In the genomic region with DNA sequence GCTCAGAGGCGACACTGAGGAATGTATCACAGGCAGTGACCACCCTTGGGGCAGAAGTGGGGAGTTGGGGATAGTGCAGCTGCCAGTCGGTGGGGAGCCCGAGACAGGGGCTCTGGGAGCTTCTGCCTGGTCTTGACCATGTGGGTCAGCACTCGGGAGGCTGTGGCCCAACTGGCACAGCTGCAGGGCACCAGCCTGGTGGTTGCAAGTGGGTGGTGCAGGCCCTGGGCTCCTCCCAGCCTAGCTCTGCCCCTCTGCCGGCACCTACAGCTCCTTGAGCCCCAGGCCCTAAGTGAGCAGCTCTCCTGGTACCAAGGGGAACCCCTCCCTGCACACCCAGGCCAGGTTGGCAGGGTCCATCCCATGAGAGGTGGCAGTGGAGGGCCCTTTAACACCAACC, we compare ENCODE assay signal across 19 cellular contexts. TPM values are rescaled to one million over a fixed set of nuclear protein-coding genes. Genes with fewer than 3 reads are reported as not detected.
DNase-seq lines count a peak whose midpoint lies in the region; ATAC-seq and TF ChIP-seq lines count a peak whose summit lies in the region.
"Had no signal": no experiment of that assay in that cellular context is flagged by ENCODE, and none has a peak within 500 bp of the region (broad histone marks: within the 10 kb centered on the region; RNA-seq: fewer than 3 reads in every experiment).

No MANE protein-coding gene starts in this region.

- H3K9me3 ChIP-seq in RWPE2 (ENCODE audit: severe bottlenecking), result no peaks in the 10 kb centered on the region
- no peaks in the 10 kb centered on the region for H3K9me3 ChIP-seq in PC-9 (ENCODE audit: insufficient read depth, low read depth)
- H3K9me3 ChIP-seq: neutrophil had no signal

- DNase-seq in Right ventricle myocardium superior (peak; percentile 36), left ventricle myocardium superior (no peak), RWPE2 (ENCODE audit: low spot score) (no peak), epithelial cell of esophagus (ENCODE audit: low read depth) (no peak), GM19240 (ENCODE audit: insufficient read length, low spot score) (no peak), PC-9 (no peak)
- no peak for DNase-seq in stimulated activated naive B cell treated with anti-CD40 and anti-IgM and Interleukin-4, amounts not matched to agents 10 μg/mL and 1 μg/mL and 100 μg/mL, for 72 hours
- DNase-seq in effector CD8-positive, alpha-beta T cell (lab: John Stamatoyannopoulos, UW), result no peak
- DNase-seq: activated CD8-positive, alpha-beta memory T cell treated with anti-CD3 and anti-CD28 coated beads, Interleukin-2, amount 10 ng/mL, durations not matched to agents 7 days and 5 days; activated gamma-delta T cell treated with Interleukin-2 at 50 U/mL for 16 hours; amniotic stem cell; HCEC 1CT; MV-4-11; NCI-H2029 treated with DMSO at 0.1 percent for 48 hours; NCI-H524 treated with DMSO at 0.1 percent for 48 hours; stimulated activated CD4-positive, alpha-beta T cell treated with anti-CD3 and anti-CD28 coated beads, Interleukin-15, amount 100 ng/mL, for 24 hours; stimulated activated naive CD4-positive, alpha-beta T cell treated with Interleukin-2 at 50 U/mL for 16 hours had no signal

- H3K27me3 Mint-ChIP-seq in stimulated activated naive B cell treated with anti-CD40 and anti-IgM and Interleukin-4, amounts not matched to agents 10 μg/mL and 1 μg/mL and 100 μg/mL, for 72 hours, result no peaks in the 10 kb centered on the region
- H3K27me3 Mint-ChIP-seq: activated CD8-positive, alpha-beta memory T cell treated with anti-CD3 and anti-CD28 coated beads, Interleukin-2, amount 10 ng/mL, durations not matched to agents 7 days and 5 days had no signal

- H3K4me2 ChIP-seq in PC-9, result no peak overlapping the region

- peaks cover 4 to 6% of the 10 kb centered on the region in 2 donors for H3K4me1 Mint-ChIP-seq in stimulated activated naive B cell treated with anti-CD40 and anti-IgM and Interleukin-4, amounts not matched to agents 10 μg/mL and 1 μg/mL and 100 μg/mL, for 72 hours
- H3K4me1 Mint-ChIP-seq: activated CD8-positive, alpha-beta memory T cell treated with anti-CD3 and anti-CD28 coated beads, Interleukin-2, amount 10 ng/mL, durations not matched to agents 7 days and 5 days had no signal

- no peak overlapping the region for H3K4me3 Mint-ChIP-seq in stimulated activated naive B cell treated with anti-CD40 and anti-IgM and Interleukin-4, amounts not matched to agents 10 μg/mL and 1 μg/mL and 100 μg/mL, for 72 hours
- H3K4me3 Mint-ChIP-seq: activated CD8-positive, alpha-beta memory T cell treated with anti-CD3 and anti-CD28 coated beads, Interleukin-2, amount 10 ng/mL, durations not matched to agents 7 days and 5 days; CD8-positive, alpha-beta T cell had no signal

- H2AFZ ChIP-seq in PC-9, result no peak overlapping the region

- ATAC-seq in Right ventricle myocardium superior (ENCODE audit: poor library complexity) (no peak), left ventricle myocardium superior (no peak), RWPE2 (ENCODE audit: low read depth) (peak; percentile 10; the same call in 1 of the 3 replicates)
- no peak for ATAC-seq in stimulated activated naive B cell treated with anti-CD40 and anti-IgM and Interleukin-4, amounts not matched to agents 10 μg/mL and 1 μg/mL and 100 μg/mL, for 72 hours (replicated peaks)
- ATAC-seq: activated CD8-positive, alpha-beta memory T cell treated with anti-CD3 and anti-CD28 coated beads, Interleukin-2, amount 10 ng/mL, durations not matched to agents 7 days and 5 days; CD8-positive, alpha-beta T cell had no signal

- H3K27ac ChIP-seq in RWPE2 (ENCODE audit: poor library complexity, severe bottlenecking) (no peak overlapping the region), PC-9 (no peak overlapping the region)
- H3K27ac ChIP-seq: neutrophil had no signal

- no peaks in the 10 kb centered on the region for H3K9me3 Mint-ChIP-seq in stimulated activated naive B cell treated with anti-CD40 and anti-IgM and Interleukin-4, amounts not matched to agents 10 μg/mL and 1 μg/mL and 100 μg/mL, for 72 hours
- H3K9me3 Mint-ChIP-seq: CD8-positive, alpha-beta T cell had no signal

- no peaks in the 10 kb centered on the region for H3F3A ChIP-seq in PC-9 (ENCODE audit: insufficient read depth, low read depth)

- no TSS peak for BruUV-seq in PC-9 (replicated peaks; lab: Mats Ljungman, UMichigan)

- POLR2A ChIA-PET in PC-9 (lab: Charles Lee; ENCODE audit: unreplicated experiment), result no interaction called here

- H3K27me3 ChIP-seq in RWPE2 (ENCODE audit: insufficient read depth, poor library complexity, severe bottlenecking) (no peaks in the 10 kb centered on the region), PC-9 (ENCODE audit: insufficient read depth, low read depth) (no peaks in the 10 kb centered on the region)
- H3K27me3 ChIP-seq: neutrophil had no signal

- H4K20me1 ChIP-seq in PC-9 (ENCODE audit: insufficient read depth), result no peaks in the 10 kb centered on the region

- intact Hi-C loops in Right ventricle myocardium superior (cut with DNase I) (no loop called here), left ventricle myocardium superior (cut with micrococcal nuclease) (no loop called here), PC-9 (cut with micrococcal nuclease; ENCODE audit: unreplicated experiment) (no loop called here)

- TF ChIP-seq CTCF in RWPE2 (IDR thresholded peaks at IDR 0.05; ENCODE audit: poor library complexity, severe bottlenecking), result no peak
- peak; percentile 7 for TF ChIP-seq CTCF in epithelial cell of esophagus (IDR thresholded peaks at IDR 0.05; ENCODE audit: insufficient read depth, low read depth, low read length, missing control alignments)
- no peak for TF ChIP-seq CTCF in PC-9 (conservative IDR thresholded peaks at IDR 0.05)

- H3K4me1 ChIP-seq in RWPE2 (ENCODE audit: insufficient read depth, poor library complexity, severe bottlenecking) (no peaks in the 10 kb centered on the region), PC-9 (replicated peaks; ENCODE audit: insufficient read depth) (no peaks in the 10 kb centered on the region)

- no peaks in the 10 kb centered on the region for H3K9me2 ChIP-seq in PC-9 (ENCODE audit: insufficient read depth)

- H3K4me3 ChIP-seq in RWPE2 (ENCODE audit: severe bottlenecking), result no peak overlapping the region
- H3K4me3 ChIP-seq in epithelial cell of esophagus (ENCODE audit: low read length), result no peak overlapping the region
- no peak overlapping the region for H3K4me3 ChIP-seq in PC-9

- H3K27ac Mint-ChIP-seq in stimulated activated naive B cell treated with anti-CD40 and anti-IgM and Interleukin-4, amounts not matched to agents 10 μg/mL and 1 μg/mL and 100 μg/mL, for 72 hours, result peak overlapping the region; percentile 5
- H3K27ac Mint-ChIP-seq: activated CD8-positive, alpha-beta memory T cell treated with anti-CD3 and anti-CD28 coated beads, Interleukin-2, amount 10 ng/mL, durations not matched to agents 7 days and 5 days; CD8-positive, alpha-beta T cell had no signal

- CTCF ChIA-PET in PC-9 (lab: Charles Lee), result no interaction called here

- peaks cover 38 to 72% of the 10 kb centered on the region in 2 donors for H3K36me3 Mint-ChIP-seq in stimulated activated naive B cell treated with anti-CD40 and anti-IgM and Interleukin-4, amounts not matched to agents 10 μg/mL and 1 μg/mL and 100 μg/mL, for 72 hours
- H3K36me3 Mint-ChIP-seq: activated CD8-positive, alpha-beta memory T cell treated with anti-CD3 and anti-CD28 coated beads, Interleukin-2, amount 10 ng/mL, durations not matched to agents 7 days and 5 days had no signal

- H3K79me2 ChIP-seq in PC-9 (ENCODE audit: low read depth), result no peaks in the 10 kb centered on the region

- H3K36me3 ChIP-seq in RWPE2 (ENCODE audit: low read depth), result peaks cover 7% of the 10 kb centered on the region; the same call in 1 of the 2 replicates
- H3K36me3 ChIP-seq in PC-9 (ENCODE audit: low read depth), result no peaks in the 10 kb centered on the region

RNA-seq across cellular contexts. Expression of a gene that starts 12.6 kb away (rescaled TPM):
- total RNA-seq in Right ventricle myocardium superior (1.3 TPM), left ventricle myocardium superior (1.2 TPM), PC-9 (2021) (not detected in 2 replicates)

RNA-seq across cellular contexts. Expression of a gene that starts 21.6 kb away (rescaled TPM):
- total RNA-seq in Right ventricle myocardium superior (24.4 TPM), left ventricle myocardium superior (23.2 TPM), PC-9 (2021) (15.2 and 16.6 TPM in 2 replicates)
- total RNA-seq: CD8-positive, alpha-beta T cell had no signal

RNA-seq across cellular contexts. Expression of a gene that starts 60.0 kb away (rescaled TPM):
- 108 TPM for total RNA-seq in Right ventricle myocardium superior
- total RNA-seq in left ventricle myocardium superior, result 121 TPM
- total RNA-seq in PC-9 (2021), result 136 and 200 TPM in 2 replicates
